ENCODE assay signal across 8 cellular contexts in genomic region chr1:35930593-35931423, GRCh38. TPM values are rescaled to one million over a fixed set of nuclear protein-coding genes. Genes with fewer than 3 reads are reported as not detected.
DNase-seq lines count a peak whose midpoint lies in the region; ATAC-seq and TF ChIP-seq lines count a peak whose summit lies in the region.

AGO3 (plus strand) TSS chr1:35931105; CDS start chr1:35931427, 322 bp downstream.

- H3K4me3 Mint-ChIP-seq in type B pancreatic cell: peak within 1 kb of the TSS; percentile 95

- peak within 1 kb of the TSS; percentile 98 for H3K27ac Mint-ChIP-seq in type B pancreatic cell

- no peaks in the 10 kb centered on the region for H3K36me3 ChIP-seq in adrenal gland (replicated peaks in 1 of 2)

- intact Hi-C loops in T-helper 1 cell treated with Interleukin-12 subunit alpha and Interleukin-12 subunit beta and Interleukin-4 antibody, amounts not matched to agents 30 ng/mL and 1 ng/mL, for 36 hours (cut with micrococcal nuclease): loop anchor here (1.0 to 5.0 kb wide), 10 partner anchors 11 to 456 kb away; partner anchors contain the start of genes ADPRS, AGO1, C1orf216 and KIAA0319L
- intact Hi-C loops in adrenal gland (cut with DNase I): no loop called here
- intact Hi-C loops in left cardiac atrium (cut with DNase I): no loop called here
- intact Hi-C loops in posterior vena cava (cut with DNase I): no loop called here

- no peaks in the 10 kb centered on the region for H3K9me3 ChIP-seq in adrenal gland (replicated peaks in 1 of 3)

- H3K4me3 ChIP-seq in adrenal gland: peak within 1 kb of the TSS; percentile 79 to 98 (median 80)

- TF ChIP-seq CTCF in GM13976 (IDR thresholded peaks at IDR 0.05; ENCODE audit: borderline replicate concordance, control extremely low read depth, extremely low read depth, insufficient read depth, missing control alignments) (no peak), adrenal gland (IDR thresholded peaks at IDR 0.05) (no peak), type B pancreatic cell (conservative IDR thresholded peaks at IDR 0.05) (no peak)

- H3K4me1 ChIP-seq in adrenal gland (replicated peaks in 1 of 2): peaks cover 12 to 39% of the 10 kb centered on the region in 2 donors

- H3K27me3 ChIP-seq in adrenal gland: no peaks in the 10 kb centered on the region

- DNase-seq in GM13976 (ENCODE audit: low spot score): peak; percentile 95
- peak; percentile 80 for DNase-seq in NCI-H146 (lab: John Stamatoyannopoulos, UW)
- peak; percentile 80 to 86 (median 83) for DNase-seq in adrenal gland
- DNase-seq in left cardiac atrium: peak; percentile 88
- DNase-seq in posterior vena cava (ENCODE audit: low spot score): peak; percentile 95
- DNase-seq in type B pancreatic cell (ENCODE audit: extremely low spot score, unreplicated experiment): peak; percentile 86

- TF ChIP-seq POLR2A in adrenal gland (IDR thresholded peaks at IDR 0.05): peak; percentile 88 to 92

- peak within 1 kb of the TSS; percentile 93 to 100 (median 99) for H3K27ac ChIP-seq in adrenal gland

- peak; percentile 73 for ATAC-seq in HG02870 (IDR thresholded peaks at IDR 0.05; ENCODE audit: unreplicated experiment)
- peak; percentile 96 for ATAC-seq in left cardiac atrium

- H3K9me3 Mint-ChIP-seq in type B pancreatic cell: no peaks in the 10 kb centered on the region

- peaks cover 35% of the 10 kb centered on the region for H3K4me1 Mint-ChIP-seq in type B pancreatic cell (ENCODE audit: unreplicated experiment)

- H3K36me3 Mint-ChIP-seq in type B pancreatic cell: peaks cover 4% of the 10 kb centered on the region

- no peaks in the 10 kb centered on the region for H3K27me3 Mint-ChIP-seq in type B pancreatic cell

- 0 to 1% (median 0%) methylated on average over 10 to 110 of the region's 110 CpGs for WGBS in adrenal gland, 4 donors

- in situ Hi-C loops in GM13976 (cut with MboI; ENCODE audit: low sequenced_read_pairs, unreplicated experiment): no loop called here

RNA-seq across cellular contexts. Expression of gene AGO3, which starts in this region (rescaled TPM):
- total RNA-seq in T-helper 1 cell treated with Interleukin-12 subunit alpha and Interleukin-12 subunit beta and Interleukin-4 antibody, amounts not matched to agents 30 ng/mL and 1 ng/mL, for 36 hours: 31.0 and 31.1 TPM in 2 replicates
- 10 to 100 TPM in 7 of 8 donors, 1 to 10 TPM in 1; 8.3 to 32.2 (median 23.4) TPM for total RNA-seq in adrenal gland
- 10 to 100 TPM in 1 of 3 donors, 1 to 10 TPM in 2; 3.7 to 16.7 (median 6.0) TPM for polyA plus RNA-seq in adrenal gland
- 10 to 100 TPM; 16.1 to 23.1 TPM for total RNA-seq in left cardiac atrium
- total RNA-seq in posterior vena cava: 10 to 100 TPM; 27.6 to 45.5 TPM
- total RNA-seq in type B pancreatic cell (ENCODE audit: low replicate concordance): 20.1 and 30.6 TPM in 2 replicates

Comparison
In these comparisons a context has a peak if more than half of its experiments do, and no peak if none do; other contexts are left out.
1. Peak in every context shown above with its lines: DNase-seq, ATAC-seq, H3K4me3 ChIP-seq and H3K27ac ChIP-seq.